21 cellular contexts compared by ENCODE assay signal in genomic region chr16:22088642-22089041, GRCh38. TPM values are rescaled to one million over a fixed set of nuclear protein-coding genes. Genes with fewer than 3 reads are reported as not detected.
DNase-seq lines count a peak whose midpoint lies in the region; ATAC-seq and TF ChIP-seq lines count a peak whose summit lies in the region.
"Had no signal": no experiment of that assay in that cellular context is flagged by ENCODE, and none has a peak within 500 bp of the region (broad histone marks: within the 10 kb centered on the region; RNA-seq: fewer than 3 reads in every experiment).

No MANE protein-coding gene starts in this region.

- DNase-seq in Right ventricle myocardium superior (no peak), Right ventricle myocardium inferior (ENCODE audit: missing footprints) (no peak), endothelial cell (ENCODE audit: low spot score) (no peak), Peyer's patch (no peak)
- DNase-seq: CD4-positive, alpha-beta T cell; CD8-positive, alpha-beta memory T cell; DMS 273 treated with DMSO at 0.1 percent for 48 hours; DMS79; EL; GDM1; GOT3; HFFc6 had no signal

- peaks cover 6% of the 10 kb centered on the region for H3K27me3 Mint-ChIP-seq in endothelial cell (ENCODE audit: unreplicated experiment)
- H3K27me3 Mint-ChIP-seq: B cell; CD4-positive, alpha-beta T cell; CD8-positive, alpha-beta memory T cell had no signal

- H3K4me1 Mint-ChIP-seq in endothelial cell (ENCODE audit: unreplicated experiment), result peaks cover 8% of the 10 kb centered on the region
- H3K4me1 Mint-ChIP-seq: B cell; CD14-positive monocyte; CD8-positive, alpha-beta memory T cell had no signal

- no peaks in the 10 kb centered on the region for H3K9me3 ChIP-seq in skeletal muscle tissue (ENCODE audit: control insufficient read depth in 3 of 3, low read length in 3 of 3)
- no peaks in the 10 kb centered on the region for H3K9me3 ChIP-seq in Peyer's patch
- H3K9me3 ChIP-seq: BLaER1 treated with 17β-estradiol and CSF1 and Interleukin-3, amounts not matched to agents 10 nM and 100 nM; HAP-1 had no signal

- H3K27ac Mint-ChIP-seq in endothelial cell (ENCODE audit: unreplicated experiment), result peak overlapping the region; percentile 7
- H3K27ac Mint-ChIP-seq: B cell; CD14-positive monocyte; CD4-positive, alpha-beta T cell; HFFc6 had no signal

- H3K4me1 ChIP-seq in skeletal muscle tissue (ENCODE audit: control insufficient read depth in 3 of 3, insufficient read depth in 3 of 3, low read length in 3 of 3) (peaks cover 2 to 8% (median 4%) of the 10 kb centered on the region in 3 donors), Peyer's patch (no peaks in the 10 kb centered on the region)
- H3K4me1 ChIP-seq: BLaER1 treated with 17β-estradiol and CSF1 and Interleukin-3, amounts not matched to agents 10 nM and 100 nM; HAP-1 had no signal

- H3K27me3 ChIP-seq in skeletal muscle tissue (ENCODE audit: control insufficient read depth in 3 of 3, insufficient read depth in 3 of 3, low read length in 3 of 3) (no peaks in the 10 kb centered on the region), Peyer's patch (no peaks in the 10 kb centered on the region)
- H3K27me3 ChIP-seq: BLaER1 treated with 17β-estradiol and CSF1 and Interleukin-3, amounts not matched to agents 10 nM and 100 nM had no signal

- H3K36me3 Mint-ChIP-seq in endothelial cell (ENCODE audit: low read depth, unreplicated experiment), result no peaks in the 10 kb centered on the region

- no peak overlapping the region for H3K4me3 Mint-ChIP-seq in endothelial cell (ENCODE audit: unreplicated experiment)
- H3K4me3 Mint-ChIP-seq: B cell; CD14-positive monocyte; CD4-positive, alpha-beta T cell; CD8-positive, alpha-beta memory T cell; HFFc6 had no signal

- H3K36me3 ChIP-seq in skeletal muscle tissue (ENCODE audit: control insufficient read depth in 3 of 3, insufficient read depth in 3 of 3, low read length in 3 of 3) (peaks cover 0 to 5% (median 4%) of the 10 kb centered on the region in 3 donors), Peyer's patch (peaks cover 0 to 4% (median 0%) of the 10 kb centered on the region in 3 donors)
- H3K36me3 ChIP-seq: HAP-1 had no signal

- no peaks in the 10 kb centered on the region for H3K9me3 Mint-ChIP-seq in endothelial cell (ENCODE audit: unreplicated experiment)
- H3K9me3 Mint-ChIP-seq: CD4-positive, alpha-beta T cell; CD8-positive, alpha-beta memory T cell; HFFc6 had no signal

- peak; percentile 47 for ATAC-seq in Right ventricle myocardium superior (ENCODE audit: poor library complexity)
- no peak for ATAC-seq in Right ventricle myocardium inferior
- ATAC-seq in GM18873 (IDR thresholded peaks at IDR 0.05; ENCODE audit: low FRiP score, unreplicated experiment), result no peak
- ATAC-seq: GM12878 had no signal

- intact Hi-C loops in Right ventricle myocardium superior (cut with DNase I), result loop anchor here (10.0 kb wide), 1 partner anchor 96 kb away; no protein-coding TSS in a partner anchor
- intact Hi-C loops in Right ventricle myocardium inferior (cut with DNase I), result no loop called here

- H3K9ac ChIP-seq in skeletal muscle tissue (ENCODE audit: low read depth in 1 of 3, low read length in 3 of 3), result peak overlapping the region in 2 of 3 donors; percentile 4 to 46
- H3K9ac ChIP-seq: BLaER1 treated with 17β-estradiol and CSF1 and Interleukin-3, amounts not matched to agents 10 nM and 100 nM had no signal

- no peak for TF ChIP-seq POLR2A in Peyer's patch (IDR thresholded peaks at IDR 0.05)

- H3K4me3 ChIP-seq in skeletal muscle tissue (ENCODE audit: low read length in 3 of 3), result no peak overlapping the region
- H3K4me3 ChIP-seq in Peyer's patch, result no peak overlapping the region
- H3K4me3 ChIP-seq: BLaER1 treated with 17β-estradiol and CSF1 and Interleukin-3, amounts not matched to agents 10 nM and 100 nM; GM12878; HAP-1 had no signal

- H3K27ac ChIP-seq in angular gyrus (ENCODE audit: low read depth, low read length) (peak overlapping the region; percentile 51), skeletal muscle tissue (ENCODE audit: low read depth, low read length) (no peak overlapping the region), Peyer's patch (no peak overlapping the region)
- H3K27ac ChIP-seq: 22Rv1; BLaER1 treated with 17β-estradiol and CSF1 and Interleukin-3, amounts not matched to agents 10 nM and 100 nM had no signal

- no peak for TF ChIP-seq CTCF in endothelial cell (IDR thresholded peaks at IDR 0.05; ENCODE audit: unreplicated experiment)
- TF ChIP-seq CTCF in Peyer's patch (IDR thresholded peaks at IDR 0.05), result no peak

RNA-seq across cellular contexts. Expression of gene VWA3A, which starts 3.7 kb away (rescaled TPM):
- total RNA-seq in Right ventricle myocardium superior (1.3 TPM), Right ventricle myocardium inferior (0.81 TPM), endothelial cell (ENCODE audit: unreplicated experiment) (0.56 TPM), skeletal muscle tissue (under 0.01 TPM), Peyer's patch (under 1 TPM in 1 of 4 donors, not detected in 3; 0.18 TPM)
- total RNA-seq: GM12878 had no signal
